In the genomic region with DNA sequence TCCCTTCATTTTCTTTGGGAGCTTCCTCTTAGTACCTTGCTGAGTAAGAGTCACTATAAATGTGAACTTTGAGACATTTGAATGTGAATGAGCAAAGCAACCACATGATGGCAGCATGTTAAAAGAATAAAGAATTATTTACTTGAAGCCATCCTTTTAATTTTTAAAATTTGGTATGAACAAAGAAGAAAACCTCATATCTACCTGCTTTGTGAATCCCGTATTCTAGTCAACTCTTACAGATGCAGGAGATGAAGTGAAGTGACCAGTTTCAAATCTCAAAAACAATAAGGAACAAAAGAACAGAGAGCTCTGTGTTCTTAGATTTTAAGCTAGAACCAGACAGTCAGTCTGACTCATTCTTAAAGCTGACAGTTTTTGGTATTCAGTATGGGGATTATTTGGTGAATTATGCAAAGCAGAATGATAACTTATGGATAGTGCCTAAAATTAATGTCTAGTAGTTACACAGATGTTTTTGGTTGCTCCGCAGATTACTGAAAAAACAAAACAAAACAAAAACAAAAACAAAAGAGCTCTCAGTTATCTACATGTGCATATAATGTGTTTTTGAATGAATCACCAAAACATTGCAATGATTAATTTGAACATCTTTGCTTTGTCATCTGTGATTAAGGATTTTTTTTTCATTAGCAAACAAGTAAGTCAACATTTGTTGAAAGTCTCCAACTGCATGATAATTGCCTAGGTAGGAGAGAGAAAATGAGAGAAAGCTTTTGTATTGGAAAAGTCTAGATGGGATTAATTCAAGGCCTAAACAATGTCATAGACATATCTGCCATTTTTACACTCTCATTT, we compare ENCODE assay signal across 8 cellular contexts.
A peak's percentile ranks its signal among the peaks of the same experiment; 100 is the strongest.
DNase-seq lines count a peak whose midpoint lies in the region; ATAC-seq, FAIRE-seq and TF ChIP-seq lines count a peak whose summit lies in the region.

No MANE protein-coding gene starts in this region.

- peak; percentile 74 for ATAC-seq in GM21619 (IDR thresholded peaks at IDR 0.05; ENCODE audit: unreplicated experiment)
- ATAC-seq in activated naive CD8-positive, alpha-beta T cell treated with anti-CD3 and anti-CD28 coated beads, Interleukin-2, amount 50 U/mL, for 24 hours = no peak

- no peaks in the 10 kb centered on the region for H3K4me1 Mint-ChIP-seq in activated naive CD8-positive, alpha-beta T cell treated with anti-CD3 and anti-CD28 coated beads, Interleukin-2, amount 50 U/mL, for 24 hours

- no peak overlapping the region for H3K4me3 ChIP-seq in retinal pigment epithelial cell (ENCODE audit: low read length)

- peak; percentile 42 for TF ChIP-seq CTCF in retinal pigment epithelial cell (conservative IDR thresholded peaks at IDR 0.05; ENCODE audit: low read depth, low read length)

- no peak overlapping the region for H3K4me3 Mint-ChIP-seq in activated naive CD8-positive, alpha-beta T cell treated with anti-CD3 and anti-CD28 coated beads, Interleukin-2, amount 50 U/mL, for 24 hours

- H3K9me3 Mint-ChIP-seq in activated naive CD8-positive, alpha-beta T cell treated with anti-CD3 and anti-CD28 coated beads, Interleukin-2, amount 50 U/mL, for 24 hours = no peaks in the 10 kb centered on the region

- no peaks in the 10 kb centered on the region for H3K36me3 Mint-ChIP-seq in activated naive CD8-positive, alpha-beta T cell treated with anti-CD3 and anti-CD28 coated beads, Interleukin-2, amount 50 U/mL, for 24 hours (ENCODE audit: low read depth)

- H3K27me3 Mint-ChIP-seq in activated naive CD8-positive, alpha-beta T cell treated with anti-CD3 and anti-CD28 coated beads, Interleukin-2, amount 50 U/mL, for 24 hours = no peaks in the 10 kb centered on the region

- no peak overlapping the region for H3K27ac Mint-ChIP-seq in activated naive CD8-positive, alpha-beta T cell treated with anti-CD3 and anti-CD28 coated beads, Interleukin-2, amount 50 U/mL, for 24 hours

- DNase-seq in DMS114 treated with DMSO at 0.1 percent for 48 hours (lab: John Stamatoyannopoulos, UW; ENCODE audit: unreplicated experiment) (peak; percentile 9), NCI-H345 treated with DMSO at 0.1 percent for 48 hours (lab: John Stamatoyannopoulos, UW; ENCODE audit: unreplicated experiment) (peak; percentile 31), retinal pigment epithelial cell (ENCODE audit: low read depth) (no peak), NCI-H2029 treated with DMSO at 0.1 percent for 48 hours (lab: John Stamatoyannopoulos, UW) (no peak)
- no peak for DNase-seq in stimulated activated CD4-positive, alpha-beta T cell treated with anti-CD3 and anti-CD28 coated beads, Interleukin-4, amount 100 ng/mL, for 1 hour
- no peak for DNase-seq in activated naive CD8-positive, alpha-beta T cell treated with anti-CD3 and anti-CD28 coated beads, Interleukin-2, amount 50 U/mL, for 24 hours

- FAIRE-seq in endometrium (lab: Jason Lieb, UNC) = peak; percentile 96

Comparison
In these comparisons a context has a peak if more than half of its experiments do, and no peak if none do; other contexts are left out.
1. DNase-seq: peak in DMS114 treated with DMSO at 0.1 percent for 48 hours (single experiment) and NCI-H345 treated with DMSO at 0.1 percent for 48 hours (single experiment); none in retinal pigment epithelial cell (single experiment), stimulated activated CD4-positive, alpha-beta T cell treated with anti-CD3 and anti-CD28 coated beads, Interleukin-4, amount 100 ng/mL, for 1 hour (single experiment), activated naive CD8-positive, alpha-beta T cell treated with anti-CD3 and anti-CD28 coated beads, Interleukin-2, amount 50 U/mL, for 24 hours (single experiment) and NCI-H2029 treated with DMSO at 0.1 percent for 48 hours (single experiment).